Comparison of ENCODE assay signal across 8 cellular contexts in the genomic region with DNA sequence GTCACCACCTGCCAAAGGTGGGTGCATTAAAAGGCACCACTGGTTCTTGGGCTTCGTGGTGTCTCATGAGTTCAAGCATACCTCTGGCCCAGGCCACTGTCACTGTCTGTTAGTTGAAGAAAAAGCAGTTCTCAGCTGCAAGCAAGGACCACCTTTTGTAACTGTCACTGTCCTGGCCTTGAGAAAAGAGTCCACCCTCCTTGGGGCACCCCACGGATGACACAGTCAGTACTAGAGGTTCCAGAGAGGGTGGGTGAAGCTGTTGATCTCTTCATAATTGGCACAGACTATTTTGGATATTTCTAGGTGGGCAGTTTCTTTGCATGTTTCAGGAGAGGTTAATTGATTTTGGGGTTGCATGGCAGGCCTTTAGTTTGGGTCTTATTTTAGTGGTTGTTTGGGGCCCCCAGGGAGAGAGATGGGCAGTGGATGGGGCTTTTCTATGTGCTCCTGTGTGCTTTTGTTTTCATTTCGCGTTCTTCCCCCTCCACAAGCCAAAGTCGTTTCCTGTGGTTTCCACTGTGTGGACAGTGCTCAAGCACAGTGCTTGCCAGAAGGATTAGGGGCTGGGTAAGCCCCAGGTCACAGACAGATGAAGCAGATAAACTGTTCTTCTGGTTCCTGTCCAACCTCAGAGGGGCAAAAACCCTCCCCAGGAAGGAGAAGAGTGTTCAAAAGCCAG.
DNase-seq lines count a peak whose midpoint lies in the region; ATAC-seq and TF ChIP-seq lines count a peak whose summit lies in the region.

No MANE protein-coding gene starts in this region.

- H3K9me3 Mint-ChIP-seq in CD8-positive, alpha-beta T cell = peaks cover 6% of the 10 kb centered on the region
- H3K9me3 Mint-ChIP-seq in activated CD8-positive, alpha-beta T cell treated with anti-CD3 and anti-CD28 coated beads, Interleukin-2, amount 10 ng/mL, durations not matched to agents 7 days and 5 days (ENCODE audit: insufficient read depth) = peaks cover 22% of the 10 kb centered on the region
- peaks cover 3% of the 10 kb centered on the region for H3K9me3 Mint-ChIP-seq in Calu3 (ENCODE audit: low read depth, unreplicated experiment)

- H3K27me3 Mint-ChIP-seq in CD8-positive, alpha-beta T cell (ENCODE audit: low read depth) = no peaks in the 10 kb centered on the region
- H3K27me3 Mint-ChIP-seq in activated CD8-positive, alpha-beta T cell treated with anti-CD3 and anti-CD28 coated beads, Interleukin-2, amount 10 ng/mL, durations not matched to agents 7 days and 5 days (ENCODE audit: low read depth) = no peaks in the 10 kb centered on the region
- no peaks in the 10 kb centered on the region for H3K27me3 Mint-ChIP-seq in Calu3 (ENCODE audit: unreplicated experiment)

- no peaks in the 10 kb centered on the region for H3K27me3 ChIP-seq in CD8-positive, alpha-beta T cell (ENCODE audit: insufficient read depth, low read length)

- no peak overlapping the region for H3K27ac ChIP-seq in CD8-positive, alpha-beta T cell (ENCODE audit: low read depth, low read length)

- peaks cover 29% of the 10 kb centered on the region for H3K4me1 ChIP-seq in CD8-positive, alpha-beta T cell (ENCODE audit: insufficient read depth, low read length)

- BruUV-seq in Calu3 (replicated peaks; lab: Mats Ljungman, UMichigan) = no TSS peak

- H3K36me3 Mint-ChIP-seq in CD8-positive, alpha-beta T cell = peaks cover 9% of the 10 kb centered on the region
- H3K36me3 Mint-ChIP-seq in activated CD8-positive, alpha-beta T cell treated with anti-CD3 and anti-CD28 coated beads, Interleukin-2, amount 10 ng/mL, durations not matched to agents 7 days and 5 days (ENCODE audit: low read depth) = peaks cover 37% of the 10 kb centered on the region
- no peaks in the 10 kb centered on the region for H3K36me3 Mint-ChIP-seq in Calu3 (ENCODE audit: insufficient read depth, unreplicated experiment)

- H3K9me3 ChIP-seq in CD8-positive, alpha-beta T cell (ENCODE audit: low read length) = no peaks in the 10 kb centered on the region

- DNase-seq in CD8-positive, alpha-beta T cell = peak in 4 of 7 experiments; percentile 11 to 67 (median 28)
- peak; percentile 69 for DNase-seq in activated CD8-positive, alpha-beta T cell treated with anti-CD3 and anti-CD28 coated beads, Interleukin-2, amount 10 ng/mL, durations not matched to agents 7 days and 5 days
- DNase-seq in DMS79 treated with DMSO at 0.1 percent for 48 hours (lab: John Stamatoyannopoulos, UW) = no peak
- DNase-seq in NCI-H2171 (lab: John Stamatoyannopoulos, UW) = no peak
- DNase-seq in superior temporal gyrus (ENCODE audit: extremely low spot score) = no peak
- DNase-seq in Calu3 = no peak

- CTCF ChIA-PET in CD8-positive, alpha-beta T cell (lab: Charles Lee) = no interaction called here
- CTCF ChIA-PET in activated CD8-positive, alpha-beta T cell treated with anti-CD3 and anti-CD28 coated beads, Interleukin-2, amount 10 ng/mL, durations not matched to agents 7 days and 5 days (lab: Charles Lee) = interaction anchor here (1.6 kb wide), 1 partner anchor 11 kb away, joined by 4 read pairs; no protein-coding TSS in a partner anchor
- CTCF ChIA-PET in Calu3 (lab: Charles Lee) = no interaction called here

- H3K27ac Mint-ChIP-seq in CD8-positive, alpha-beta T cell = peak overlapping the region; percentile 85
- peak overlapping the region; percentile 90 for H3K27ac Mint-ChIP-seq in activated CD8-positive, alpha-beta T cell treated with anti-CD3 and anti-CD28 coated beads, Interleukin-2, amount 10 ng/mL, durations not matched to agents 7 days and 5 days
- H3K27ac Mint-ChIP-seq in Calu3 (ENCODE audit: unreplicated experiment) = no peak overlapping the region

- H3K4me3 ChIP-seq in CD8-positive, alpha-beta T cell (ENCODE audit: low read depth, low read length) = no peak overlapping the region

- intact Hi-C loops in CD8-positive, alpha-beta T cell (cut with DNase I, micrococcal nuclease) = loop anchor here in 1 of 2 experiments (10.0 kb wide), 2 partner anchors 621 to 1961 kb away; no protein-coding TSS in a partner anchor
- intact Hi-C loops in Calu3 (cut with micrococcal nuclease; ENCODE audit: unreplicated experiment) = no loop called here

- POLR2A ChIA-PET in CD8-positive, alpha-beta T cell (lab: Charles Lee) = no interaction called here
- POLR2A ChIA-PET in activated CD8-positive, alpha-beta T cell treated with anti-CD3 and anti-CD28 coated beads, Interleukin-2, amount 10 ng/mL, durations not matched to agents 7 days and 5 days (lab: Charles Lee) = interaction anchor here (1.1 kb wide), 1 partner anchor 11 kb away, joined by 3 read pairs; no protein-coding TSS in a partner anchor

- peaks cover 25% of the 10 kb centered on the region for H3K4me1 Mint-ChIP-seq in CD8-positive, alpha-beta T cell (ENCODE audit: low read depth)
- peaks cover 31% of the 10 kb centered on the region for H3K4me1 Mint-ChIP-seq in activated CD8-positive, alpha-beta T cell treated with anti-CD3 and anti-CD28 coated beads, Interleukin-2, amount 10 ng/mL, durations not matched to agents 7 days and 5 days (ENCODE audit: low read depth)
- no peaks in the 10 kb centered on the region for H3K4me1 Mint-ChIP-seq in Calu3 (ENCODE audit: low read depth, unreplicated experiment)

- H3K4me3 Mint-ChIP-seq in CD8-positive, alpha-beta T cell = peak overlapping the region; percentile 42
- peak overlapping the region; percentile 47 for H3K4me3 Mint-ChIP-seq in activated CD8-positive, alpha-beta T cell treated with anti-CD3 and anti-CD28 coated beads, Interleukin-2, amount 10 ng/mL, durations not matched to agents 7 days and 5 days
- H3K4me3 Mint-ChIP-seq in Calu3 (ENCODE audit: low read depth, unreplicated experiment) = no peak overlapping the region

- peak; percentile 48 for ATAC-seq in CD8-positive, alpha-beta T cell
- ATAC-seq in GM19438 (IDR thresholded peaks at IDR 0.05; ENCODE audit: low read depth, unreplicated experiment) (peak; percentile 98), HG03354 (IDR thresholded peaks at IDR 0.05; ENCODE audit: poor library complexity, severe bottlenecking, unreplicated experiment) (peak; percentile 94)
- ATAC-seq in activated CD8-positive, alpha-beta T cell treated with anti-CD3 and anti-CD28 coated beads, Interleukin-2, amount 10 ng/mL, durations not matched to agents 7 days and 5 days = peak; percentile 93

- TF ChIP-seq CTCF in CD8-positive, alpha-beta T cell (IDR thresholded peaks at IDR 0.05) = no peak
- TF ChIP-seq CTCF in Calu3 (IDR thresholded peaks at IDR 0.05; ENCODE audit: unreplicated experiment) = no peak

- H3K36me3 ChIP-seq in CD8-positive, alpha-beta T cell (ENCODE audit: insufficient read depth, low read length) = no peaks in the 10 kb centered on the region

Comparison
In these comparisons a context has a peak if more than half of its experiments do, and no peak if none do; other contexts are left out.
1. ATAC-seq: peak in every context shown above with its lines; median percentile 98 in GM19438; 94 in HG03354; 93 in activated CD8-positive, alpha-beta T cell treated with anti-CD3 and anti-CD28 coated beads, Interleukin-2, amount 10 ng/mL, durations not matched to agents 7 days and 5 days; 48 in CD8-positive, alpha-beta T cell.
2. DNase-seq: peak in CD8-positive, alpha-beta T cell (4 of 7) and activated CD8-positive, alpha-beta T cell treated with anti-CD3 and anti-CD28 coated beads, Interleukin-2, amount 10 ng/mL, durations not matched to agents 7 days and 5 days (single experiment); none in DMS79 treated with DMSO at 0.1 percent for 48 hours (single experiment), NCI-H2171 (single experiment), superior temporal gyrus (single experiment) and Calu3 (single experiment).